11 cellular contexts compared by ENCODE assay signal in the genomic region with DNA sequence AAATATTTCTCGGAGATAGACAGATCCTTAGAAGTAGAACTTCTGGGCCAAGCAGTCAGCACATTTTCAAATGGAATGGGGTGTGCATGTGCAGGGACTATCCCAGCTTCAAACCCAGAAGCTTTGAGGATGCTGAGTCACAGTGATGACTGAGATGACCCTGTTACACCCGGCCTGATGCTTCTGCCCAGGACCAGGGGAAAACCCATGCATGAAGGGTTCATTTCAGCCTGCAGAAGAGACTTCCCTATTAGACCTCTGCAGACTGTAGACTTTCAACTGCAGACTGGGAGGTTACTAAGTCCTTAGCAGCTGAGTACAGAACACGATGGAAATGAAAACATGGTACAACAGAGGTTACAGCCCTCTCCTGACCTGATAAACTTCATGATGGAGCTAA. TPM values are rescaled to one million over a fixed set of nuclear protein-coding genes. Genes with fewer than 3 reads are reported as not detected.
DNase-seq lines count a peak whose midpoint lies in the region; ATAC-seq and TF ChIP-seq lines count a peak whose summit lies in the region.
"Had no signal": no experiment of that assay in that cellular context is flagged by ENCODE, and none has a peak within 500 bp of the region (broad histone marks: within the 10 kb centered on the region; RNA-seq: fewer than 3 reads in every experiment).

No MANE protein-coding gene starts in this region.

- no peak for TF ChIP-seq CTCF in transverse colon (IDR thresholded peaks at IDR 0.05)

- ATAC-seq in GM19467 (IDR thresholded peaks at IDR 0.05; ENCODE audit: unreplicated experiment) (peak; percentile 87), HG03460 (IDR thresholded peaks at IDR 0.05; ENCODE audit: unreplicated experiment) (peak; percentile 95), aorta (ENCODE audit: low FRiP score) (no peak)

- intact Hi-C loops in transverse colon (cut with DNase I; ENCODE audit: low total_unique reads) = no loop called here
- intact Hi-C loops in aorta (cut with DNase I) = no loop called here

- in situ Hi-C loops in transverse colon (cut with MboI; ENCODE audit: low pct_ligation_motif_present in 1 of 4, low pct_unique_long_range_greater_than_20kb in 1 of 4, low sequenced_read_pairs in 3 of 4) = no loop called here

- H3K9me3 ChIP-seq in transverse colon (no peaks in the 10 kb centered on the region), aorta (ENCODE audit: control insufficient read depth, low read length) (peaks cover 2% of the 10 kb centered on the region)
- H3K9me3 ChIP-seq: thoracic aorta had no signal

- no peak for TF ChIP-seq EP300 in transverse colon (IDR thresholded peaks at IDR 0.05; ENCODE audit: low read depth)

- 20 to 36% methylated on average over 3 of the region's 3 CpGs for WGBS in transverse colon (ENCODE audit: low coverage in 1 of 2), 2 donors
- WGBS in aorta, 2 donors = 34 to 40% methylated on average over 3 of the region's 3 CpGs

- H3K4me1 ChIP-seq in transverse colon (no peaks in the 10 kb centered on the region), aorta (ENCODE audit: control insufficient read depth in 1 of 2, insufficient read depth in 2 of 2, low read length in 2 of 2) (no peaks in the 10 kb centered on the region)

- H3K36me3 ChIP-seq in transverse colon (no peaks in the 10 kb centered on the region), aorta (ENCODE audit: control insufficient read depth in 1 of 2, insufficient read depth in 2 of 2, low read length in 1 of 2) (no peaks in the 10 kb centered on the region)
- H3K36me3 ChIP-seq: thoracic aorta had no signal

- DNase-seq in ELR (ENCODE audit: low read depth) = peak; percentile 85
- peak; percentile 39 for DNase-seq in amniotic epithelial cell (ENCODE audit: low read depth)
- peak; percentile 1 to 8 for DNase-seq in stimulated activated CD8-positive, alpha-beta memory T cell treated with anti-CD3 and anti-CD28 coated beads, Interleukin-2, amount 100 ng/mL, for 48 hours (ENCODE audit: low read depth in 2 of 2)
- DNase-seq in 8988T = no peak
- DNase-seq in transverse colon = no peak
- DNase-seq in aorta = no peak

- no peak overlapping the region for H3K4me3 ChIP-seq in transverse colon
- no peak overlapping the region for H3K4me3 ChIP-seq in aorta (ENCODE audit: low read length in 2 of 2)
- H3K4me3 ChIP-seq: thoracic aorta had no signal

- TF ChIP-seq POLR2A in transverse colon (IDR thresholded peaks at IDR 0.05) = no peak

- H3K27me3 ChIP-seq in transverse colon (peaks cover 12% of the 10 kb centered on the region), aorta (ENCODE audit: control insufficient read depth in 1 of 2, insufficient read depth in 2 of 2, low read length in 1 of 2) (no peaks in the 10 kb centered on the region)

- no peak overlapping the region for H3K27ac ChIP-seq in transverse colon
- H3K27ac ChIP-seq in aorta (ENCODE audit: low read depth in 1 of 2, low read length in 2 of 2) = no peak overlapping the region
- H3K27ac ChIP-seq: thoracic aorta had no signal

RNA-seq across cellular contexts. Expression of gene OR2AT4, which starts 3.6 kb away (rescaled TPM):
- not detected for total RNA-seq in transverse colon
- not detected for total RNA-seq in aorta
- under 1 TPM in 1 of 2 donors, not detected in 1; 0.88 TPM for polyA plus RNA-seq in aorta
- total RNA-seq: thoracic aorta had no signal
- polyA plus RNA-seq: esophagus, IgD-negative memory B cell had no signal

RNA-seq across cellular contexts. Expression of gene SLCO2B1, which starts 50.6 kb away (rescaled TPM):
- total RNA-seq in transverse colon (100 to 1,000 TPM in 3 of 4 donors, 10 to 100 TPM in 1; 72.9 to 165 (median 111) TPM), aorta (100 to 1,000 TPM in 1 of 2 donors, 10 to 100 TPM in 1; 82.4 to 144 TPM)
- 10 to 100 TPM in 1 of 2 donors, 1 to 10 TPM in 1; 3.3 to 14.1 TPM for polyA plus RNA-seq in aorta
- polyA plus RNA-seq: IgD-negative memory B cell had no signal

Comparison
In these comparisons a context has a peak if more than half of its experiments do, and no peak if none do; other contexts are left out.
1. DNase-seq: peak in ELR (single experiment), amniotic epithelial cell (single experiment) and stimulated activated CD8-positive, alpha-beta memory T cell treated with anti-CD3 and anti-CD28 coated beads, Interleukin-2, amount 100 ng/mL, for 48 hours (2 of 2); none in 8988T (single experiment), transverse colon (single experiment) and aorta (0 of 2).